In the genomic region with DNA sequence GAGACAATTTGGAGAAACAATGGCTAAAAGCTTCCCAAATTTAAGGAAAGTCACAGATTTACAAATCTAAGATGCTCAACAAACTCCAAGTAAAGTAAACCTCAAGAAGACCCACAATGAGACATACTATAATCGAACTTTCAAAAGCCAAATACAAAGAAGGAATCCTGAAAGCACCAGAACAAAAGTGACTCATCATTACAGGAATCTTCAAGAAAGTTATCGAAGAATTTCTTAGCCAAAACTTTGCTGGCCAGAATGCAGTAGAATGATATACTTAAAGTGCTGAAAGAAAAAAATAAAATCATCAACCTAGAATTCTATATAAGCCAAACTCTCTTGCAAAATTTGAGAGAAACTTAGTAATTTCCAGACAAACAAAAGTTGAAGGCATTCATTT, we compare ENCODE assay signal across 18 cellular contexts.
DNase-seq lines count a peak whose midpoint lies in the region; ATAC-seq and TF ChIP-seq lines count a peak whose summit lies in the region.
"Had no signal": no experiment of that assay in that cellular context is flagged by ENCODE, and none has a peak within 500 bp of the region (broad histone marks: within the 10 kb centered on the region; RNA-seq: fewer than 3 reads in every experiment).

No MANE protein-coding gene starts in this region.

- intact Hi-C loops in IMR-90 (cut with micrococcal nuclease) = no loop called here

- H3K27me3 Mint-ChIP-seq in activated T-cell treated with anti-CD3 and anti-CD28 coated beads, Interleukin-2, amount 50 U/mL, for 72 hours (ENCODE audit: low read depth) = peaks cover 27% of the 10 kb centered on the region
- H3K27me3 Mint-ChIP-seq: CD4-positive, alpha-beta T cell had no signal

- H3K9ac ChIP-seq in IMR-90 (ENCODE audit: low read depth, low read length) = no peak overlapping the region
- H3K9ac ChIP-seq: GM23248 had no signal

- H3K56ac ChIP-seq in IMR-90 (ENCODE audit: extremely low read depth, insufficient read depth, low read length) = no peak overlapping the region

- H3K9me3 Mint-ChIP-seq in activated T-cell treated with anti-CD3 and anti-CD28 coated beads, Interleukin-2, amount 50 U/mL, for 72 hours = peaks cover 8 to 12% of the 10 kb centered on the region in 2 donors

- TF ChIP-seq CTCF in IMR-90 (conservative IDR thresholded peaks at IDR 0.05; ENCODE audit: low read depth, low read length) (no peak), fibroblast of mammary gland (conservative IDR thresholded peaks at IDR 0.05; ENCODE audit: control insufficient read depth, insufficient read depth, low read depth, low read length) (no peak)

- peaks cover 7% of the 10 kb centered on the region for H3K4me1 ChIP-seq in IMR-90 (ENCODE audit: control insufficient read depth, insufficient read depth, low read length)
- H3K4me1 ChIP-seq: Caco-2, HAP-1 had no signal

- H4K91ac ChIP-seq in IMR-90 (ENCODE audit: insufficient read depth, low read depth, low read length) = no peak overlapping the region

- H2AK9ac ChIP-seq in IMR-90 (replicated peaks; ENCODE audit: low read depth, low read length, poor library complexity) = no peak overlapping the region

- dilution Hi-C loops in IMR-90 (cut with HindIII; ENCODE audit: low sequenced_read_pairs, unreplicated experiment) = no loop called here

- H3K36me3 Mint-ChIP-seq in activated T-cell treated with anti-CD3 and anti-CD28 coated beads, Interleukin-2, amount 50 U/mL, for 72 hours (ENCODE audit: insufficient read depth in 2 of 2) = peaks cover 5 to 8% of the 10 kb centered on the region in 2 donors
- H3K36me3 Mint-ChIP-seq: IgD-negative memory B cell had no signal

- no peak overlapping the region for H3K27ac Mint-ChIP-seq in activated T-cell treated with anti-CD3 and anti-CD28 coated beads, Interleukin-2, amount 50 U/mL, for 72 hours
- H3K27ac Mint-ChIP-seq: CD4-positive, alpha-beta T cell; IgD-negative memory B cell had no signal

- CTCF ChIA-PET in IMR-90 (lab: Yijun Ruan, JAX) = no interaction called here

- no peaks in the 10 kb centered on the region for H4K20me1 ChIP-seq in IMR-90 (ENCODE audit: insufficient read depth, low read length)

- in situ Hi-C loops in IMR-90 (cut with MboI; ENCODE audit: low sequenced_read_pairs) (no loop called here), KBM-7 (cut with MboI; ENCODE audit: low pct_unique_long_range_greater_than_20kb, low sequenced_read_pairs) (no loop called here)

- H2BK20ac ChIP-seq in IMR-90 (ENCODE audit: low read depth, low read length) = no peak overlapping the region

- POLR2A ChIA-PET in IMR-90 (lab: Charles Lee; ENCODE audit: unreplicated experiment) = no interaction called here

- no peaks in the 10 kb centered on the region for H3K9me1 ChIP-seq in IMR-90 (ENCODE audit: insufficient read depth, low read length)

- H3K14ac ChIP-seq in IMR-90 (replicated peaks; ENCODE audit: low read depth, low read length) = no peak overlapping the region

- H4K5ac ChIP-seq in IMR-90 (ENCODE audit: low read depth, low read length) = no peak overlapping the region

- BruUV-seq in IMR-90 (replicated peaks; lab: Mats Ljungman, UMichigan) = no TSS peak

- no peak for TF ChIP-seq RAD21 in IMR-90 (IDR thresholded peaks at IDR 0.05; ENCODE audit: low read length)

- H3K27ac ChIP-seq in IMR-90 (ENCODE audit: insufficient read depth, low read length) = no peak overlapping the region
- H3K27ac ChIP-seq: C4-2B, GM23248 had no signal

- peaks cover 3% of the 10 kb centered on the region; the same call in 1 of the 2 replicates for H3K9me3 ChIP-seq in IMR-90 (ENCODE audit: control insufficient read depth, insufficient read depth, low read length)
- H3K9me3 ChIP-seq: Caco-2, HAP-1 had no signal

- H3K4me1 Mint-ChIP-seq in activated T-cell treated with anti-CD3 and anti-CD28 coated beads, Interleukin-2, amount 50 U/mL, for 72 hours (ENCODE audit: low read depth) = peaks cover 20% of the 10 kb centered on the region

- H3K4me2 ChIP-seq in IMR-90 (ENCODE audit: low read depth, low read length) = peak overlapping the region; percentile 45; the same call in 1 of the 2 replicates

- H3K4ac ChIP-seq in IMR-90 (ENCODE audit: low read depth, low read length) = no peak overlapping the region

- H3K4me3 Mint-ChIP-seq in activated T-cell treated with anti-CD3 and anti-CD28 coated beads, Interleukin-2, amount 50 U/mL, for 72 hours = no peak overlapping the region
- H3K4me3 Mint-ChIP-seq: CD4-positive, alpha-beta T cell; IgD-negative memory B cell had no signal

- no peak overlapping the region for H3K18ac ChIP-seq in IMR-90 (ENCODE audit: low read depth, low read length)

- no peak for TF ChIP-seq POLR2A in IMR-90 (IDR thresholded peaks at IDR 0.05; ENCODE audit: low read depth, low read length)

- H2AK5ac ChIP-seq in IMR-90 (ENCODE audit: low read depth, low read length) = no peak overlapping the region

- WGBS in IMR-90 (ENCODE audit: extremely low coverage in 2 of 2, insufficient read length in 1 of 2), 2 experiments = no CpG with 5 or more reads among the region's 2 CpGs

- no peak overlapping the region for H2BK120ac ChIP-seq in IMR-90 (ENCODE audit: low read depth, low read length)

- ATAC-seq in IMR-90 (ENCODE audit: low read depth) (peak; percentile 68), GM21360 (IDR thresholded peaks at IDR 0.05; ENCODE audit: unreplicated experiment) (no peak)
- ATAC-seq in activated T-cell treated with anti-CD3 and anti-CD28 coated beads, Interleukin-2, amount 50 U/mL, for 72 hours (replicated peaks in 1 of 2) = no peak

- no peaks in the 10 kb centered on the region for H3K79me1 ChIP-seq in IMR-90 (ENCODE audit: low read depth in 1 of 2, low read length in 2 of 2)

- H2BK5ac ChIP-seq in IMR-90 (ENCODE audit: low read depth, low read length, poor library complexity, severe bottlenecking) = no peak overlapping the region

- H3K36me3 ChIP-seq in IMR-90 (ENCODE audit: control insufficient read depth, insufficient read depth, low read length) = no peaks in the 10 kb centered on the region
- H3K36me3 ChIP-seq: HAP-1 had no signal

- H2BK15ac ChIP-seq in IMR-90 (ENCODE audit: low read depth, low read length) = no peak overlapping the region

- no peaks in the 10 kb centered on the region for H3K27me3 ChIP-seq in IMR-90 (ENCODE audit: control insufficient read depth, insufficient read depth, low read length)

- H3K23ac ChIP-seq in IMR-90 (ENCODE audit: low read depth, low read length) = no peak overlapping the region

- DNase-seq in IMR-90 (peak; percentile 62), astrocyte of the hippocampus (ENCODE audit: low read depth, low spot score) (peak; percentile 25), fibroblast of mammary gland (ENCODE audit: low read depth) (peak; percentile 32), iris pigment epithelial cell (ENCODE audit: low read depth) (peak; percentile 23), NCI-H1436 treated with DMSO at 0.1 percent for 48 hours (lab: John Stamatoyannopoulos, UW) (no peak), KBM-7 (no peak)
- no peak for DNase-seq in activated T-cell treated with anti-CD3 and anti-CD28 coated beads, Interleukin-2, amount 50 U/mL, for 72 hours
- DNase-seq: ACHN; AML-193; Caco-2; CD4-positive, alpha-beta T cell; GDM1; GM23248; KG1 had no signal

- H4K8ac ChIP-seq in IMR-90 (ENCODE audit: low read depth in 2 of 2, low read length in 2 of 2) = no peak overlapping the region

- H3K4me3 ChIP-seq in IMR-90 (ENCODE audit: insufficient read depth, low read depth, low read length) (no peak overlapping the region), fibroblast of mammary gland (ENCODE audit: control insufficient read depth, low read depth, low read length) (no peak overlapping the region)
- H3K4me3 ChIP-seq: GM23248, HAP-1 had no signal

- no peak overlapping the region for H2AFZ ChIP-seq in IMR-90 (replicated peaks; ENCODE audit: low read length, poor library complexity)
- H2AFZ ChIP-seq: GM23248 had no signal

TF ChIP-seq in IMR-90, 13 proteins besides CTCF, POLR2A, EP300 and RAD21:
- TF ChIP-seq FOS (IDR thresholded peaks at IDR 0.05; ENCODE audit: low read depth, low read length) = peak; percentile 58; the same call in 1 of the 2 replicates
- TF ChIP-seq SMC3 (IDR thresholded peaks at IDR 0.05; ENCODE audit: low read depth, low read length) = no peak
- no peak for TF ChIP-seq MXI1 (IDR thresholded peaks at IDR 0.05; ENCODE audit: borderline replicate concordance, low read depth, low read length)

Comparison
In these comparisons a context has a peak if more than half of its experiments do, and no peak if none do; other contexts are left out.
1. DNase-seq: peak in IMR-90 (single experiment), astrocyte of the hippocampus (single experiment), fibroblast of mammary gland (single experiment) and iris pigment epithelial cell (single experiment); none in activated T-cell treated with anti-CD3 and anti-CD28 coated beads, Interleukin-2, amount 50 U/mL, for 72 hours (0 of 2), NCI-H1436 treated with DMSO at 0.1 percent for 48 hours (single experiment) and KBM-7 (single experiment).